ENCODE assay signal across 22 cellular contexts in genomic region chr15:82804575-82804949, GRCh38. TPM values are rescaled to one million over a fixed set of nuclear protein-coding genes. Genes with fewer than 3 reads are reported as not detected.
DNase-seq lines count a peak whose midpoint lies in the region; ATAC-seq, FAIRE-seq and TF ChIP-seq lines count a peak whose summit lies in the region.
"Had no signal": no experiment of that assay in that cellular context is flagged by ENCODE, and none has a peak within 500 bp of the region (broad histone marks: within the 10 kb centered on the region; RNA-seq: fewer than 3 reads in every experiment).

No MANE protein-coding gene starts in this region.

- peak overlapping the region; percentile 40 to 56 (median 48) for H3K4me3 ChIP-seq in gastrocnemius medialis
- H3K4me3 ChIP-seq: MG63, suprapubic skin had no signal

- peaks cover 32 to 44% of the 10 kb centered on the region in 2 donors for H3K27me3 Mint-ChIP-seq in effector memory CD8-positive, alpha-beta T cell
- H3K27me3 Mint-ChIP-seq: IgD-negative memory B cell had no signal

- H3K9me3 ChIP-seq in gastrocnemius medialis = no peaks in the 10 kb centered on the region
- H3K9me3 ChIP-seq: MG63, suprapubic skin had no signal

- no peaks in the 10 kb centered on the region for H3K9me3 Mint-ChIP-seq in effector memory CD8-positive, alpha-beta T cell
- H3K9me3 Mint-ChIP-seq: CD8-positive, alpha-beta T cell; IgD-negative memory B cell had no signal

- H3K36me3 ChIP-seq in gastrocnemius medialis = no peaks in the 10 kb centered on the region
- H3K36me3 ChIP-seq: MG63, suprapubic skin had no signal

- no peak for TF ChIP-seq CTCF in gastrocnemius medialis (IDR thresholded peaks at IDR 0.05 in 4 of 5, conservative IDR thresholded peaks at IDR 0.05 in 1 of 5)

- ATAC-seq in gastrocnemius medialis = no peak
- no peak for ATAC-seq in GM21381 (IDR thresholded peaks at IDR 0.05; ENCODE audit: unreplicated experiment)
- ATAC-seq in effector memory CD8-positive, alpha-beta T cell (replicated peaks) = no peak
- ATAC-seq: CD8-positive, alpha-beta T cell had no signal

- H3K4me3 Mint-ChIP-seq in effector memory CD8-positive, alpha-beta T cell = no peak overlapping the region
- H3K4me3 Mint-ChIP-seq: CD8-positive, alpha-beta T cell; IgD-negative memory B cell had no signal

- TF ChIP-seq POLR2A in GM12891 (IDR thresholded peaks at IDR 0.05; ENCODE audit: low read depth, low read length) = no peak
- TF ChIP-seq POLR2A in gastrocnemius medialis (IDR thresholded peaks at IDR 0.05) = no peak

- H3K36me3 Mint-ChIP-seq in effector memory CD8-positive, alpha-beta T cell (ENCODE audit: insufficient read depth) = peaks cover 9% of the 10 kb centered on the region
- H3K36me3 Mint-ChIP-seq: CD8-positive, alpha-beta T cell; IgD-negative memory B cell had no signal

- peak; percentile 45 for FAIRE-seq in GM12891 (lab: Jason Lieb, UNC)
- FAIRE-seq: urothelium cell line had no signal

- in situ Hi-C loops in gastrocnemius medialis (cut with MboI; ENCODE audit: low sequenced_read_pairs in 4 of 4) = loop anchor here in 3 of 4 donors (5.0 to 25.0 kb wide), 3 partner anchors 37 to 267 kb away; partner anchors contain the start of gene RPS17 (in 2 of the 3)

- H3K27me3 ChIP-seq in gastrocnemius medialis = no peaks in the 10 kb centered on the region
- H3K27me3 ChIP-seq: MG63, suprapubic skin had no signal

- peaks cover 6 to 10% of the 10 kb centered on the region in 2 donors for H3K4me1 Mint-ChIP-seq in effector memory CD8-positive, alpha-beta T cell (ENCODE audit: low read depth in 2 of 2)

- H3K27ac ChIP-seq in gastrocnemius medialis = peak overlapping the region; percentile 92 to 99 (median 96)
- H3K27ac ChIP-seq: parathyroid adenoma, suprapubic skin had no signal

- no peak overlapping the region for H3K27ac Mint-ChIP-seq in effector memory CD8-positive, alpha-beta T cell
- H3K27ac Mint-ChIP-seq: CD8-positive, alpha-beta T cell had no signal

- peaks cover 64 to 76% of the 10 kb centered on the region in 2 donors for H3K4me1 ChIP-seq in gastrocnemius medialis

- intact Hi-C loops in gastrocnemius medialis (cut with DNase I; ENCODE audit: low total_unique reads) = no loop called here

- DNase-seq in GM12891 (ENCODE audit: insufficient read length, low spot score) = no peak
- DNase-seq in amniotic epithelial cell (ENCODE audit: low read depth) = peak; percentile 76
- DNase-seq in foreskin melanocyte = peak; percentile 3
- no peak for DNase-seq in gastrocnemius medialis
- no peak for DNase-seq in DMS153 treated with DMSO at 0.1 percent for 48 hours (lab: John Stamatoyannopoulos, UW; ENCODE audit: unreplicated experiment)
- DNase-seq in effector memory CD8-positive, alpha-beta T cell = no peak
- DNase-seq: activated CD4-positive, CD25-positive, alpha-beta regulatory T cell treated with anti-CD3 and anti-CD28 coated beads, Interleukin-2, amount 50 U/mL, for 72 hours; activated gamma-delta T cell treated with Interleukin-2 at 50 U/mL for 16 hours; activated T-cell treated with anti-CD3 and anti-CD28 coated beads, Interleukin-2, amount 50 U/mL, for 1 hour; CD8-positive, alpha-beta T cell; erythroblast; MG63; NCI-H1436 treated with DMSO at 0.1 percent for 48 hours; NCI-H2171; NCI-H524 treated with DMSO at 0.1 percent for 48 hours; SW 1271 had no signal

TF ChIP-seq in GM12891, 5 proteins besides CTCF, POLR2A, EP300 and RAD21:
- TF ChIP-seq TAF1 (IDR thresholded peaks at IDR 0.05; ENCODE audit: low read depth, low read length) (no peak), POU2F2 (IDR thresholded peaks at IDR 0.05; ENCODE audit: low read depth, low read length) (no peak), PAX5 (IDR thresholded peaks at IDR 0.05; ENCODE audit: insufficient read depth, low read length, severe bottlenecking) (no peak), POLR2AphosphoS5 (IDR thresholded peaks at IDR 0.05; ENCODE audit: low read depth, low read length) (no peak), SPI1 (IDR thresholded peaks at IDR 0.05; ENCODE audit: low read depth, low read length) (no peak)

RNA-seq across cellular contexts. Expression of gene FSD2, which starts 1.3 kb away (rescaled TPM):
- polyA plus RNA-seq in GM12891 (2012; ENCODE audit: low read depth, missing spikeins) = 0.03 TPM
- 10 to 100 TPM in 1 of 4 donors, 1 to 10 TPM in 3; 3.9 to 18.5 (median 6.6) TPM for total RNA-seq in gastrocnemius medialis
- total RNA-seq: CD8-positive, alpha-beta T cell had no signal
- polyA plus RNA-seq: neural cell had no signal

RNA-seq across cellular contexts. Expression of gene WHAMM, which starts 4.9 kb away (rescaled TPM):
- 4.9 TPM for polyA plus RNA-seq in GM12891 (2012; ENCODE audit: low read depth, missing spikeins)
- total RNA-seq in gastrocnemius medialis = 10 to 100 TPM; 14.1 to 22.1 (median 21.8) TPM

Comparison
In these comparisons a context has a peak if more than half of its experiments do, and no peak if none do; other contexts are left out.
1. DNase-seq: peak in amniotic epithelial cell (single experiment) and foreskin melanocyte (single experiment); none in GM12891 (single experiment), gastrocnemius medialis (0 of 2), DMS153 treated with DMSO at 0.1 percent for 48 hours (single experiment) and effector memory CD8-positive, alpha-beta T cell (0 of 3).